Comparison of ENCODE assay signal across 9 cellular contexts in the genomic region with DNA sequence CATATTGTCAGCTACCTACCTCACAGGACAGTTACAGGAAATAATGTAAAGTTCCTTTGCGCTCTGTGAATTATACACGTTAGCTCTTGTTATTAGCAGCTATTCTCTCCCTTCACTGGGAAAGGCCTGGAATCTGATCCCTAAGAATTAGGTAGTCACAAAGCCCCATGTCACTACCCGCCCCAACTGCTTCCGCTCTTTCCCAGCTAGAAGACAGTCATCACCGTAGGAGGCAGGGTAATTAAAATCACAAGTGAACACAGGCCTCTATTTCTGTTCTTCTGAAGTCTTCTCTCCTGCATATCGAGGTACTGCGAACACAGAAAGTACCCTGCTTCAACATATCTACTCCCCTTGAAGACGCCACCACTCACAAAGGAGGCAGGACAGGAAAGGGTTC. TPM values are rescaled to one million over a fixed set of nuclear protein-coding genes. Genes with fewer than 3 reads are reported as not detected.
DNase-seq lines count a peak whose midpoint lies in the region; ATAC-seq and TF ChIP-seq lines count a peak whose summit lies in the region.
"Had no signal": no experiment of that assay in that cellular context is flagged by ENCODE, and none has a peak within 500 bp of the region (broad histone marks: within the 10 kb centered on the region; RNA-seq: fewer than 3 reads in every experiment).

No MANE protein-coding gene starts in this region.

- H3F3A ChIP-seq in GM23338 (replicated peaks; ENCODE audit: low read depth): peaks cover 66% of the 10 kb centered on the region

- H3K9me3 Mint-ChIP-seq in GM23338: no peaks in the 10 kb centered on the region; the same call in 2 of the 3 replicates

- intact Hi-C loops in esophagus squamous epithelium (cut with DNase I): loop anchor here (5.0 kb wide), 1 partner anchor 162 kb away; no protein-coding TSS in a partner anchor
- intact Hi-C loops in spleen (cut with DNase I; ENCODE audit: low total_unique reads): no loop called here

- H3K27ac ChIP-seq in GM23338 (ENCODE audit: low read depth) (peak overlapping the region; percentile 92), Peyer's patch (peak overlapping the region in 3 of 4 donors; percentile 79 to 90 (median 80)), esophagus squamous epithelium (peak overlapping the region; percentile 86 to 95 (median 94)), spleen (peak overlapping the region in 5 of 8 donors; percentile 20 to 95 (median 84))

- peaks cover 84% of the 10 kb centered on the region for H3K36me3 Mint-ChIP-seq in GM23338 (ENCODE audit: low read depth)

- peak overlapping the region; percentile 96 for H3K27ac Mint-ChIP-seq in GM23338

- peaks cover 32% of the 10 kb centered on the region for H3K79me2 ChIP-seq in GM23338 (replicated peaks; ENCODE audit: insufficient read depth)

- H3K27me3 ChIP-seq in GM23338 (ENCODE audit: insufficient read depth) (no peaks in the 10 kb centered on the region), Peyer's patch (no peaks in the 10 kb centered on the region), esophagus squamous epithelium (no peaks in the 10 kb centered on the region), spleen (replicated peaks in 1 of 7) (no peaks in the 10 kb centered on the region)

- H3K4me2 ChIP-seq in GM23338: peak overlapping the region; percentile 42; the same call in 1 of the 2 replicates

- H3K36me3 ChIP-seq in GM23338 (ENCODE audit: insufficient read depth): peaks cover 39% of the 10 kb centered on the region
- peaks cover 0 to 43% (median 0%) of the 10 kb centered on the region in 3 donors for H3K36me3 ChIP-seq in Peyer's patch
- peaks cover 14 to 56% (median 21%) of the 10 kb centered on the region in 3 donors for H3K36me3 ChIP-seq in esophagus squamous epithelium
- H3K36me3 ChIP-seq in spleen: peaks cover 0 to 71% (median 56%) of the 10 kb centered on the region in 6 donors

- peaks cover 65% of the 10 kb centered on the region for H3K4me1 Mint-ChIP-seq in GM23338

- H3K9me3 ChIP-seq in Peyer's patch (no peaks in the 10 kb centered on the region), esophagus squamous epithelium (no peaks in the 10 kb centered on the region), spleen (no peaks in the 10 kb centered on the region)

- no peak for TF ChIP-seq CTCF in GM23338 (conservative IDR thresholded peaks at IDR 0.05; ENCODE audit: low read depth in 2 of 2)
- TF ChIP-seq CTCF in Peyer's patch (IDR thresholded peaks at IDR 0.05): no peak
- TF ChIP-seq CTCF in esophagus squamous epithelium (IDR thresholded peaks at IDR 0.05): no peak
- no peak for TF ChIP-seq CTCF in spleen (IDR thresholded peaks at IDR 0.05 in 8 of 11, conservative IDR thresholded peaks at IDR 0.05 in 3 of 11)

- H3K4me3 Mint-ChIP-seq in GM23338: peak overlapping the region; percentile 48; the same call in 2 of the 3 replicates

- H3K9me2 ChIP-seq in GM23338 (ENCODE audit: insufficient read depth): no peaks in the 10 kb centered on the region

- no peak overlapping the region for H2AFZ ChIP-seq in GM23338

- H4K20me1 ChIP-seq in GM23338 (replicated peaks; ENCODE audit: insufficient read depth): peaks cover 46% of the 10 kb centered on the region

- H3K27me3 Mint-ChIP-seq in GM23338 (ENCODE audit: insufficient read depth, low read depth, poor library complexity): peaks cover 32% of the 10 kb centered on the region

- 55 to 56% methylated on average over 7 to 8 of the region's 8 CpGs for WGBS in esophagus squamous epithelium, 2 donors
- WGBS in spleen, 5 donors: 79 to 84% (median 81%) methylated on average over 8 of the region's 8 CpGs

- DNase-seq in GM23338 (ENCODE audit: low spot score) (no peak), Peyer's patch (no peak), esophagus squamous epithelium (lab: John Stamatoyannopoulos, UW) (no peak), spleen (peak; percentile 2), NCI-H1417 treated with DMSO at 0.1 percent for 48 hours (lab: John Stamatoyannopoulos, UW) (no peak), GM19238 (ENCODE audit: insufficient read length, low spot score) (no peak)
- DNase-seq: activated CD8-positive, alpha-beta memory T cell treated with anti-CD3 and anti-CD28 coated beads, Interleukin-2, amount 50 U/mL, for 4 hours; NCI-H2081 treated with DMSO at 0.1 percent for 48 hours had no signal

- TF ChIP-seq POLR2A in Peyer's patch (IDR thresholded peaks at IDR 0.05) (no peak), esophagus squamous epithelium (IDR thresholded peaks at IDR 0.05) (no peak), spleen (IDR thresholded peaks at IDR 0.05) (no peak)

- ATAC-seq in GM23338: no peak
- ATAC-seq in GM18868 (IDR thresholded peaks at IDR 0.05; ENCODE audit: unreplicated experiment): no peak

- H3K4me1 ChIP-seq in GM23338 (ENCODE audit: insufficient read depth) (peaks cover 63% of the 10 kb centered on the region), Peyer's patch (peaks cover 27 to 58% (median 41%) of the 10 kb centered on the region in 4 donors), esophagus squamous epithelium (peaks cover 49 to 93% (median 75%) of the 10 kb centered on the region in 3 donors), spleen (peaks cover 45 to 88% (median 57%) of the 10 kb centered on the region in 6 donors)

- H3K4me3 ChIP-seq in GM23338 (no peak overlapping the region), Peyer's patch (no peak overlapping the region), esophagus squamous epithelium (no peak overlapping the region), spleen (no peak overlapping the region)

TF ChIP-seq in GM23338, 12 proteins besides CTCF, POLR2A, EP300 and RAD21 (continues in another document):
- no peak for TF ChIP-seq EZH2phosphoT487 (IDR thresholded peaks at IDR 0.05; ENCODE audit: unreplicated experiment)
- TF ChIP-seq JUNB (IDR thresholded peaks at IDR 0.05; ENCODE audit: unreplicated experiment): no peak
- TF ChIP-seq STAT1 (IDR thresholded peaks at IDR 0.05; ENCODE audit: unreplicated experiment): no peak
- TF ChIP-seq ZNF114 (CRISPR knock-in tag; IDR thresholded peaks at IDR 0.05): no peak

RNA-seq across cellular contexts. Expression of a gene that starts 12.6 kb away (rescaled TPM):
- 1.7 and 2.1 TPM in 2 replicates for total RNA-seq in GM23338 (2014; rRNA removed; shearing (Covaris generic))
- polyA plus RNA-seq in GM23338 (2016; fragmentation: Nextera tagmentation; extraction: Ambion mirVana) (0.91 and 1.1 TPM in 2 replicates), spleen (10 to 100 TPM; 11.8 to 24.0 (median 12.0) TPM)
- total RNA-seq in Peyer's patch (1,000 to 10,000 TPM in 1 of 4 donors, 100 to 1,000 TPM in 3; 571 to 1,016 (median 697) TPM), esophagus squamous epithelium (1,000 to 10,000 TPM in 2 of 4 donors, 100 to 1,000 TPM in 2; 695 to 1,250 (median 954) TPM), spleen (100 to 1,000 TPM; 168 to 370 (median 289) TPM)

RNA-seq across cellular contexts. Expression of a gene that starts 14.5 kb away (rescaled TPM):
- 1,200 and 1,316 TPM in 2 replicates for total RNA-seq in GM23338 (2014; rRNA removed; shearing (Covaris generic))
- polyA plus RNA-seq in GM23338 (2016; fragmentation: Nextera tagmentation; extraction: Ambion mirVana) (696 and 736 TPM in 2 replicates), spleen (1,000 to 10,000 TPM; 2,364 to 2,501 (median 2,474) TPM)
- total RNA-seq in Peyer's patch (1,000 to 10,000 TPM in 1 of 4 donors, 100 to 1,000 TPM in 3; 781 to 1,253 (median 958) TPM), esophagus squamous epithelium (1,000 to 10,000 TPM; 1,144 to 2,095 (median 1,685) TPM), spleen (1,000 to 10,000 TPM in 6 of 7 donors, 100 to 1,000 TPM in 1; 989 to 1,475 (median 1,270) TPM)

RNA-seq across cellular contexts. Expression of a gene that starts 32.1 kb away (rescaled TPM):
- total RNA-seq in GM23338 (2014; rRNA removed; shearing (Covaris generic)): 15.2 and 22.2 TPM in 2 replicates
- polyA plus RNA-seq in GM23338 (2016; fragmentation: Nextera tagmentation; extraction: Ambion mirVana) (12.8 and 14.0 TPM in 2 replicates), spleen (10 to 100 TPM; 14.5 to 24.1 (median 16.1) TPM)
- total RNA-seq in Peyer's patch (10 to 100 TPM in 3 of 4 donors, 1 to 10 TPM in 1; 5.0 to 29.4 (median 17.5) TPM), esophagus squamous epithelium (10 to 100 TPM in 1 of 4 donors, 1 to 10 TPM in 3; 5.0 to 12.7 (median 8.0) TPM), spleen (10 to 100 TPM; 14.4 to 30.9 (median 20.1) TPM)

RNA-seq across cellular contexts. Expression of a gene that starts 42.5 kb away (rescaled TPM):
- 93.6 and 102 TPM in 2 replicates for total RNA-seq in GM23338 (2014; rRNA removed; shearing (Covaris generic))
- polyA plus RNA-seq in GM23338 (2016; fragmentation: Nextera tagmentation; extraction: Ambion mirVana) (22.1 and 22.9 TPM in 2 replicates), spleen (10 to 100 TPM; 55.3 to 94.6 (median 58.5) TPM)
- total RNA-seq in Peyer's patch (10 to 100 TPM; 47.9 to 74.7 (median 58.9) TPM), esophagus squamous epithelium (100 to 1,000 TPM; 103 to 132 (median 111) TPM), spleen (100 to 1,000 TPM; 102 to 154 (median 114) TPM)

RNA-seq across cellular contexts. Expression of a gene that starts 53.4 kb away (rescaled TPM):
- total RNA-seq in GM23338 (2014; rRNA removed; shearing (Covaris generic)): 17.1 and 19.3 TPM in 2 replicates
- polyA plus RNA-seq in GM23338 (2016; fragmentation: Nextera tagmentation; extraction: Ambion mirVana) (15.4 and 15.5 TPM in 2 replicates), spleen (100 to 1,000 TPM in 1 of 3 donors, 10 to 100 TPM in 2; 51.0 to 116 (median 78.6) TPM)
- total RNA-seq in Peyer's patch (100 to 1,000 TPM in 1 of 4 donors, 10 to 100 TPM in 3; 41.3 to 128 (median 59.8) TPM), esophagus squamous epithelium (10 to 100 TPM; 34.7 to 58.6 (median 53.6) TPM), spleen (100 to 1,000 TPM in 5 of 7 donors, 10 to 100 TPM in 2; 46.7 to 159 (median 116) TPM)

Comparison
In these comparisons a context has a peak if more than half of its experiments do, and no peak if none do; other contexts are left out.
1. RNA of a gene that starts 12.6 kb away (total RNA-seq): 695 to 1,250 TPM in esophagus squamous epithelium, 571 to 1,016 TPM in Peyer's patch and 168 to 370 TPM in spleen; 1.7 to 2.1 TPM in GM23338; every median in the first group is over 10 times any median in the second.
2. Peak in every context shown above with its lines, with median percentiles within 50 percentile points of each other: H3K27ac ChIP-seq.